Comparison of ENCODE assay signal across 21 cellular contexts in genomic region chr10:73119952-73120351, GRCh38.
"Had no signal": no experiment of that assay in that cellular context is flagged by ENCODE, and none has a peak within 500 bp of the region (broad histone marks: within the 10 kb centered on the region; RNA-seq: fewer than 3 reads in every experiment).

No MANE protein-coding gene starts in this region.

- H3K27ac ChIP-seq: esophagus muscularis mucosa, foreskin keratinocyte, left lung, neutrophil, spleen, tibial nerve, WERI-Rb-1 had no signal

- DNase-seq: activated CD4-positive, alpha-beta T cell treated with anti-CD3 and anti-CD28 coated beads for 48 hours; activated CD4-positive, alpha-beta T cell treated with anti-CD3 and anti-CD28 coated beads, Interleukin-2, amount 50 U/mL, for 48 hours; activated gamma-delta T cell treated with Interleukin-2 at 50 U/mL for 16 hours; activated naive CD4-positive, alpha-beta T cell treated with anti-CD3 and anti-CD28 coated beads, Interleukin-2, amount 50 U/mL, for 16 hours; activated T-cell treated with anti-CD3 and anti-CD28 coated beads, Interleukin-2, amount 50 U/mL, for 4 hours; amygdala; foreskin keratinocyte; kidney glomerular epithelial cell; left lung; nephron progenitor cell; retina; spleen; stimulated activated naive CD4-positive, alpha-beta T cell treated with Interleukin-2 at 50 U/mL for 16 hours; SW 1271; T-helper 9 cell; WERI-Rb-1 had no signal

- H3K4me1 ChIP-seq: spleen had no signal

- H3K4me3 ChIP-seq: esophagus muscularis mucosa, left lung, spleen, tibial nerve had no signal

- ATAC-seq: activated CD4-positive, CD25-positive, alpha-beta regulatory T cell treated with anti-CD3 and anti-CD28 coated beads, Interleukin-2, amount 50 U/mL, for 24 hours; activated T-cell treated with anti-CD3 and anti-CD28 coated beads, Interleukin-2, amount 50 U/mL, for 4 hours; activated T-helper 17 cell treated with anti-CD3 and anti-CD28 coated beads, Interleukin-2, amount 50 U/mL, for 72 hours; foreskin keratinocyte; left lung had no signal

- H3K27me3 ChIP-seq: esophagus muscularis mucosa, foreskin keratinocyte, left lung, neutrophil, spleen, tibial nerve had no signal

- H3K36me3 ChIP-seq: WERI-Rb-1 had no signal

- H3K9me3 ChIP-seq: esophagus muscularis mucosa, left lung, neutrophil, spleen, tibial nerve had no signal
